1 cellular context compared by ENCODE assay signal in genomic region chr1:244864253-244865027, GRCh38.
TF ChIP-seq lines count a peak whose summit lies in the region.

TSS of gene HNRNPU (minus strand) at chr1:244864543. CDS start at chr1:244864307, 236 bp downstream.

TF ChIP-seq in HEK293, 187 proteins besides CTCF, POLR2A, EP300 and RAD21 (continued from another document and continues in another):
- TF ChIP-seq TSHZ1 (tag by site-specific recombination; IDR thresholded peaks at IDR 0.05; ENCODE audit: borderline replicate concordance) (0 out of 2 replicates have a peak, but pooled peaks have one; percentile 36), ZNF311 (tag by site-specific recombination; IDR thresholded peaks at IDR 0.05; ENCODE audit: borderline replicate concordance) (no peak), ZNF146 (tag by site-specific recombination; IDR thresholded peaks at IDR 0.05) (no peak), SCRT1 (tag by site-specific recombination; IDR thresholded peaks at IDR 0.05; ENCODE audit: borderline replicate concordance) (no peak), ZNF394 (tag by site-specific recombination; IDR thresholded peaks at IDR 0.05; ENCODE audit: borderline replicate concordance) (no peak; the same call in none of the 2 replicates), HOXA7 (CRISPR knock-in tag; IDR thresholded peaks at IDR 0.05; ENCODE audit: borderline replicate concordance) (no peak), OSR2 (tag by site-specific recombination; IDR thresholded peaks at IDR 0.05) (peak; percentile 42; the same call in 1 of the 2 replicates), ZNF513 (tag by site-specific recombination; IDR thresholded peaks at IDR 0.05) (no peak), KLF1 (tag by site-specific recombination; IDR thresholded peaks at IDR 0.05) (peak; percentile 71), SCRT2 (tag by site-specific recombination; IDR thresholded peaks at IDR 0.05) (peak; percentile 69), ZNF692 (tag by site-specific recombination; IDR thresholded peaks at IDR 0.05) (peak; percentile 57; the same call in 1 of the 2 replicates), ZBTB44 (tag by site-specific recombination; IDR thresholded peaks at IDR 0.05) (no peak), ZNF645 (tag by site-specific recombination; IDR thresholded peaks at IDR 0.05) (0 out of 2 replicates have a peak, but pooled peaks have one; percentile 15), ZNF791 (tag by site-specific recombination; IDR thresholded peaks at IDR 0.05) (no peak), ZBTB1 (tag by site-specific recombination; IDR thresholded peaks at IDR 0.05) (no peak), PRDM4 (tag by site-specific recombination; IDR thresholded peaks at IDR 0.05) (peak; percentile 100), ZNF341 (tag by site-specific recombination; IDR thresholded peaks at IDR 0.05; ENCODE audit: low read depth) (0 out of 2 replicates have a peak, but pooled peaks have one; percentile 48), ZNF214 (tag by site-specific recombination; IDR thresholded peaks at IDR 0.05; ENCODE audit: borderline replicate concordance) (no peak), ZNF624 (tag by site-specific recombination; IDR thresholded peaks at IDR 0.05) (no peak; the same call in 1 of the 2 replicates), GLIS2 (tag by site-specific recombination; IDR thresholded peaks at IDR 0.05) (peak; percentile 58; the same call in 1 of the 2 replicates), ZNF350 (tag by site-specific recombination; IDR thresholded peaks at IDR 0.05) (no peak), ZNF600 (tag by site-specific recombination; IDR thresholded peaks at IDR 0.05) (peak; percentile 53), ZNF114 (tag by site-specific recombination; IDR thresholded peaks at IDR 0.05) (no peak), ZNF654 (tag by site-specific recombination; IDR thresholded peaks at IDR 0.05; ENCODE audit: low read depth) (no peak), TCF7L2 (IDR thresholded peaks at IDR 0.05; ENCODE audit: borderline replicate concordance, low read depth, low read length) (no peak), KLF8 (tag by site-specific recombination; IDR thresholded peaks at IDR 0.05) (peak; percentile 78), MYNN (tag by site-specific recombination; IDR thresholded peaks at IDR 0.05; ENCODE audit: borderline replicate concordance) (no peak), YY1 (tag by site-specific recombination; IDR thresholded peaks at IDR 0.05) (peak; percentile 86), ZBTB17 (tag by site-specific recombination; IDR thresholded peaks at IDR 0.05) (peak; percentile 89), KLF7 (tag by site-specific recombination; IDR thresholded peaks at IDR 0.05; ENCODE audit: borderline replicate concordance) (peak; percentile 16; the same call in 1 of the 2 replicates), ZNF501 (tag by site-specific recombination; IDR thresholded peaks at IDR 0.05) (peak; percentile 91), ZNF280D (tag by site-specific recombination; IDR thresholded peaks at IDR 0.05) (no peak), ZFHX2 (tag by site-specific recombination; conservative IDR thresholded peaks at IDR 0.05) (peak; percentile 77), PRDM2 (tag by site-specific recombination; IDR thresholded peaks at IDR 0.05; ENCODE audit: borderline replicate concordance) (no peak)
